Comparison of ENCODE assay signal across 8 cellular contexts in the genomic region with DNA sequence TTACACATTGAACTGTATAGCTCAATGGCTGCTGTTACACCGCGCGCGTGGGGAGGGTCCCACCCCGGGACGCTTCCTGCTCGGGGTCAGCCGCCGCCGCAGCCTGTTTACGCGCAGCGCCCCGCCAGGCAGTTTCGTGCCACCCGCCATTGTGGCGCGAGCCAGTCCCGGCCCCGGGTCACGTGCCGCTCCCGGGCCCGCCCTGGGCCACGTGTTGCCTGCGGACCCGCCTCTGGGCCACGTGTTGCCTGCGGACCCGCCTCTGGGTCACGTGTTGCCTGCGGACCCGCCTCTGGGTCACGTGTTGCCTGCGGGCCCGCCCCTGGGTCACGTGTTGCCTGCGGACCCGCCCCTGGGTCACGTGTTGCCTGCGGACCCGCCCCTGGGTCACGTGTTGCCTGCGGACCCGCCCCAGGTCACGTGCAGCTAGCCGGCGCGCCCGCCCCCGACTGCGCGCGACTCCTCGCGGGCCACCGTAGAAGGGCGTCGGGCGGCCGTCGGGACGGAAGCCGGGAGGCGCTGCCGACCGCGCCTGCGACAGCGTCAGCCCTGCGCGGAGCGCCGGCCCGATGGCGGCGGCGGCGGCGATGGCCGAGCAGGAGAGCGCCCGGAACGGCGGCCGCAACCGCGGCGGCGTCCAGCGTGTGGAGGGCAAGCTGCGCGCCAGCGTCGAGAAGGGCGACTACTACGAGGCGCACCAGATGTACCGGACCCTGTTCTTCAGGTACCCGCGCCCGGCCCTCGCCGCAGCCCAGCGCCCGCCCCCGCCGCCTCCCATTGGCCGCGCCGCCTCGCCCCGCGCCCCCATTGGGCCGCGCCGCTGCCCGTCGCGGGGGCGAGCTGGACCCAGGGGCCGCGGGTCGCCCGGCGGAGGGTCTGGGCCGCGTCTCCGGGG. TPM values are rescaled to one million over a fixed set of nuclear protein-coding genes. Genes with fewer than 3 reads are reported as not detected.
DNase-seq lines count a peak whose midpoint lies in the region; ATAC-seq and TF ChIP-seq lines count a peak whose summit lies in the region.

A gene with protein sequence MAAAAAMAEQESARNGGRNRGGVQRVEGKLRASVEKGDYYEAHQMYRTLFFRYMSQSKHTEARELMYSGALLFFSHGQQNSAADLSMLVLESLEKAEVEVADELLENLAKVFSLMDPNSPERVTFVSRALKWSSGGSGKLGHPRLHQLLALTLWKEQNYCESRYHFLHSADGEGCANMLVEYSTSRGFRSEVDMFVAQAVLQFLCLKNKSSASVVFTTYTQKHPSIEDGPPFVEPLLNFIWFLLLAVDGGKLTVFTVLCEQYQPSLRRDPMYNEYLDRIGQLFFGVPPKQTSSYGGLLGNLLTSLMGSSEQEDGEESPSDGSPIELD (plus strand): TSS at position 478 of the 895 bp plus-strand sequence. CDS start 92 bp downstream, at position 570.

- DNase-seq in AG09309 (ENCODE audit: low read depth) (peak; percentile 82), NCI-H345 (lab: John Stamatoyannopoulos, UW) (peak; percentile 99), cerebellum (ENCODE audit: low spot score) (peak; percentile 94), kidney glomerular epithelial cell (lab: John Stamatoyannopoulos, UW) (peak; percentile 58)
- peak; percentile 98 for DNase-seq in activated CD4-positive, alpha-beta T cell treated with anti-CD3 and anti-CD28 coated beads for 1 hour
- peak; percentile 89 to 98 for DNase-seq in stimulated activated CD4-positive, alpha-beta T cell treated with anti-CD3 and anti-CD28 coated beads, Interleukin-1b, Interleukin-23, amount 100 ng/mL, for 1 hour (ENCODE audit: low read depth in 2 of 2)

- peak within 1 kb of the TSS; percentile 86 for H3K4me3 ChIP-seq in AG09309 (ENCODE audit: control insufficient read depth, low read depth, low read length)

- TF ChIP-seq CTCF in AG09309 (IDR thresholded peaks at IDR 0.05; ENCODE audit: control insufficient read depth, insufficient read depth, low read depth, low read length, missing control alignments) = peak; percentile 17

- peak; percentile 82 for ATAC-seq in GM18909 (IDR thresholded peaks at IDR 0.05; ENCODE audit: poor library complexity, unreplicated experiment)
- ATAC-seq in HG03175 (IDR thresholded peaks at IDR 0.05; ENCODE audit: unreplicated experiment) = peak; percentile 73

RNA-seq across cellular contexts. Expression of the gene that starts here (rescaled TPM):
- total RNA-seq in cerebellum = 15.7 TPM

Comparison
In these comparisons a context has a peak if more than half of its experiments do, and no peak if none do; other contexts are left out.
1. Peak in every context shown above with its lines: DNase-seq, ATAC-seq and H3K4me3 ChIP-seq.